ENCODE assay signal across 20 cellular contexts in genomic region chr9:106479679-106480078, GRCh38.
A peak's percentile ranks its signal among the peaks of the same experiment; 100 is the strongest.
DNase-seq lines count a peak whose midpoint lies in the region; TF ChIP-seq lines count a peak whose summit lies in the region.
"Had no signal": no experiment of that assay in that cellular context is flagged by ENCODE, and none has a peak within 500 bp of the region (broad histone marks: within the 10 kb centered on the region; RNA-seq: fewer than 3 reads in every experiment).

No MANE protein-coding gene starts in this region.

- no peaks in the 10 kb centered on the region for H3K79me2 ChIP-seq in SK-N-SH (ENCODE audit: insufficient read depth)
- H3K79me2 ChIP-seq: parathyroid adenoma had no signal

- WGBS in SK-N-SH (ENCODE audit: low lambda C conversion rate) = 25% methylated on average over 5 of the region's 5 CpGs

- no peak for TF ChIP-seq EP300 in SK-N-SH (IDR thresholded peaks at IDR 0.05; ENCODE audit: borderline replicate concordance in 1 of 2, low read depth in 1 of 2, low read length in 1 of 2)

- POLR2A ChIA-PET in SK-N-SH (lab: Yijun Ruan, JAX) = no interaction called here

- CTCF ChIA-PET in SK-N-SH (lab: Yijun Ruan, JAX) = interaction anchor here (0.6 kb wide), 1 partner anchor 132 kb away, joined by 3 read pairs; no protein-coding TSS in a partner anchor

- TF ChIP-seq RAD21 in SK-N-SH (IDR thresholded peaks at IDR 0.05; ENCODE audit: low read length) = no peak

- no peak overlapping the region for H2AFZ ChIP-seq in SK-N-SH (ENCODE audit: low read depth)
- H2AFZ ChIP-seq: parathyroid adenoma had no signal

- H3K4me2 ChIP-seq in SK-N-SH = no peak overlapping the region

- H3K9ac ChIP-seq in SK-N-SH = no peak overlapping the region
- H3K9ac ChIP-seq: parathyroid adenoma had no signal

- H3F3A ChIP-seq in SK-N-SH (replicated peaks; ENCODE audit: insufficient read depth) = no peaks in the 10 kb centered on the region

- H4K20me1 ChIP-seq in SK-N-SH (ENCODE audit: insufficient read depth) = no peaks in the 10 kb centered on the region

- H3K36me3 ChIP-seq in SK-N-SH (replicated peaks in 1 of 2; ENCODE audit: control insufficient read depth in 1 of 2, insufficient read depth in 2 of 2, low read length in 1 of 2) = no peaks in the 10 kb centered on the region
- H3K36me3 ChIP-seq: brain microvascular endothelial cell, heart left ventricle, vagina had no signal

- no peak overlapping the region for H3K27ac ChIP-seq in SK-N-SH (ENCODE audit: low read depth in 2 of 2, low read length in 1 of 2)
- H3K27ac ChIP-seq: brain microvascular endothelial cell, coronary artery, parathyroid adenoma, vagina had no signal

- H3K4me3 ChIP-seq in HFF-Myc (replicated peaks; ENCODE audit: low read depth, low read length) (no peak overlapping the region), SK-N-SH (ENCODE audit: low read depth in 2 of 2, low read length in 1 of 2) (no peak overlapping the region)
- H3K4me3 ChIP-seq: coronary artery, heart left ventricle, vagina had no signal

- peak; percentile 33 for DNase-seq in HFF-Myc (ENCODE audit: extremely low read depth, low read depth)
- DNase-seq in SK-N-SH = no peak
- DNase-seq in fibroblast of peridontal ligament (ENCODE audit: extremely low read depth) = peak; percentile 4
- DNase-seq in renal cortical epithelial cell (ENCODE audit: low read depth) = peak; percentile 24
- no peak for DNase-seq in activated CD4-positive, CD25-positive, alpha-beta regulatory T cell (lab: John Stamatoyannopoulos, UW)
- DNase-seq in dermis blood vessel endothelial cell = no peak
- no peak for DNase-seq in ecto neural progenitor cell (ENCODE audit: low spot score)
- DNase-seq: activated CD4-positive, alpha-beta memory T cell treated with anti-CD3 and anti-CD28 coated beads for 36 hours; activated naive CD4-positive, alpha-beta T cell treated with anti-CD3 and anti-CD28 coated beads, Interleukin-2, amount 50 U/mL, for 16 hours; activated T-cell treated with anti-CD3 and anti-CD28 coated beads, Interleukin-2, amount 50 U/mL, for 1 hour; brain microvascular endothelial cell; heart left ventricle; Kasumi-1; natural killer cell; NCI-H1436 treated with DMSO at 0.1 percent for 48 hours; NCI-H2171 treated with DMSO at 0.1 percent for 48 hours; stimulated activated CD4-positive, alpha-beta T cell treated with anti-CD3 and anti-CD28 coated beads, Interleukin-4, amount 100 ng/mL, for 1 hour had no signal

- H3K4me1 ChIP-seq in SK-N-SH (ENCODE audit: control insufficient read depth in 1 of 2, insufficient read depth in 2 of 2, low read depth in 1 of 2, low read length in 1 of 2) = peaks cover 0 to 5% of the 10 kb centered on the region in 2 experiments; a peak in 2 of 4 replicates
- H3K4me1 ChIP-seq: parathyroid adenoma, vagina had no signal

- no peaks in the 10 kb centered on the region for H3K9me3 ChIP-seq in SK-N-SH
- H3K9me3 ChIP-seq: vagina had no signal

- no peak for TF ChIP-seq CTCF in HFF-Myc (IDR thresholded peaks at IDR 0.05; ENCODE audit: low read depth, low read length, missing control alignments)
- no peak for TF ChIP-seq CTCF in SK-N-SH (IDR thresholded peaks at IDR 0.05)

- no peaks in the 10 kb centered on the region for H3K27me3 ChIP-seq in SK-N-SH (ENCODE audit: insufficient read depth)
- H3K27me3 ChIP-seq: brain microvascular endothelial cell, heart left ventricle, vagina had no signal

- no peaks in the 10 kb centered on the region for H3K9me2 ChIP-seq in SK-N-SH

TF ChIP-seq in SK-N-SH, 30 proteins besides CTCF, POLR2A, EP300 and RAD21:
- TF ChIP-seq RCOR1 (IDR thresholded peaks at IDR 0.05; ENCODE audit: low read length) (no peak), SMC3 (IDR thresholded peaks at IDR 0.05; ENCODE audit: low read depth, low read length) (no peak), TCF12 (IDR thresholded peaks at IDR 0.05) (peak; percentile 19), PBX3 (IDR thresholded peaks at IDR 0.05) (peak; percentile 34)

Comparison
In these comparisons a context has a peak if more than half of its experiments do, and no peak if none do; other contexts are left out.
1. DNase-seq: peak in HFF-Myc (single experiment), fibroblast of peridontal ligament (single experiment) and renal cortical epithelial cell (single experiment); none in SK-N-SH (single experiment), activated CD4-positive, CD25-positive, alpha-beta regulatory T cell (0 of 4), dermis blood vessel endothelial cell (single experiment) and ecto neural progenitor cell (single experiment).